In genomic region chr9:111516061-111516465, GRCh38 we compare ENCODE assay signal across 15 cellular contexts. TPM values are rescaled to one million over a fixed set of nuclear protein-coding genes. Genes with fewer than 3 reads are reported as not detected.
A peak's percentile ranks its signal among the peaks of the same experiment; 100 is the strongest.
DNase-seq lines count a peak whose midpoint lies in the region; ATAC-seq and TF ChIP-seq lines count a peak whose summit lies in the region.
"Had no signal": no experiment of that assay in that cellular context is flagged by ENCODE, and none has a peak within 500 bp of the region (broad histone marks: within the 10 kb centered on the region; RNA-seq: fewer than 3 reads in every experiment).

No MANE protein-coding gene starts in this region.

- no peak overlapping the region for H3K4me3 ChIP-seq in A673 (ENCODE audit: low read depth, low read length, poor library complexity, severe bottlenecking)
- no peak overlapping the region for H3K4me3 ChIP-seq in choroid plexus epithelial cell (ENCODE audit: low read depth, low read length)
- no peak overlapping the region for H3K4me3 ChIP-seq in tibial artery
- H3K4me3 ChIP-seq: SJSA1 had no signal

- CTCF ChIA-PET in A673 (lab: Charles Lee): no interaction called here

- no peak for TF ChIP-seq CTCF in A673 (conservative IDR thresholded peaks at IDR 0.05; ENCODE audit: low read depth, low read length)
- no peak for TF ChIP-seq CTCF in choroid plexus epithelial cell (conservative IDR thresholded peaks at IDR 0.05; ENCODE audit: low read depth, low read length)
- TF ChIP-seq CTCF in tibial artery (IDR thresholded peaks at IDR 0.05): no peak

- intact Hi-C loops in A673 (cut with micrococcal nuclease; ENCODE audit: unreplicated experiment): no loop called here
- intact Hi-C loops in tibial artery (cut with DNase I; ENCODE audit: low total_unique reads): no loop called here

- H3K9me3 ChIP-seq in A673 (ENCODE audit: low read depth, low read length, poor library complexity, severe bottlenecking): no peaks in the 10 kb centered on the region
- no peaks in the 10 kb centered on the region for H3K9me3 ChIP-seq in tibial artery
- H3K9me3 ChIP-seq: SJSA1 had no signal

- H3K4me1 ChIP-seq in A673 (ENCODE audit: insufficient read depth, low read length, poor library complexity, severe bottlenecking): no peaks in the 10 kb centered on the region
- H3K4me1 ChIP-seq in tibial artery: no peaks in the 10 kb centered on the region
- H3K4me1 ChIP-seq: SJSA1 had no signal

- POLR2A ChIA-PET in A673 (lab: Charles Lee; ENCODE audit: low non-redundant PET): no interaction called here

- peak; percentile 36 for DNase-seq in A673 (ENCODE audit: low spot score)
- peak; percentile 19 for DNase-seq in NCI-H69 (lab: John Stamatoyannopoulos, UW)
- DNase-seq in choroid plexus epithelial cell (ENCODE audit: low read depth): peak; percentile 37
- no peak for DNase-seq in tibial artery
- DNase-seq in NCI-H1105 treated with DMSO at 0.1 percent for 48 hours (lab: John Stamatoyannopoulos, UW): no peak
- no peak for DNase-seq in HCEC 1CT
- DNase-seq: activated T-cell treated with anti-CD3 and anti-CD28 coated beads for 4 hours, cortex of kidney, islet precursor cell, MV-4-11, NCI-H345, right cardiac atrium had no signal

- H3K27me3 ChIP-seq in A673 (replicated peaks; ENCODE audit: insufficient read depth, low read depth, low read length, poor library complexity) (no peaks in the 10 kb centered on the region), tibial artery (no peaks in the 10 kb centered on the region)
- H3K27me3 ChIP-seq: SJSA1 had no signal

- H3K27ac ChIP-seq in A673 (ENCODE audit: low read depth, low read length, poor library complexity, severe bottlenecking) (no peak overlapping the region), tibial artery (no peak overlapping the region)
- H3K27ac ChIP-seq: SJSA1 had no signal

- H3K36me3 ChIP-seq in A673 (ENCODE audit: insufficient read depth, low read length, poor library complexity, severe bottlenecking) (no peaks in the 10 kb centered on the region), tibial artery (no peaks in the 10 kb centered on the region)
- H3K36me3 ChIP-seq: SJSA1 had no signal

- ATAC-seq in GM21390 (IDR thresholded peaks at IDR 0.05; ENCODE audit: unreplicated experiment) (peak; percentile 65), HG02610 (IDR thresholded peaks at IDR 0.05; ENCODE audit: unreplicated experiment) (no peak)
- ATAC-seq: right cardiac atrium had no signal

- no TSS peak for BruUV-seq in A673 (replicated peaks; lab: Mats Ljungman, UMichigan)

RNA-seq across cellular contexts. Expression of gene ZNF483, which starts 8.9 kb away (rescaled TPM):
- 3.4 and 4.4 TPM in 2 replicates for total RNA-seq in A673 (2021)

RNA-seq across cellular contexts. Expression of gene ECPAS, which starts 31.9 kb away (rescaled TPM):
- 116 and 124 TPM in 2 replicates for total RNA-seq in A673 (2021)

Comparison
In these comparisons a context has a peak if more than half of its experiments do, and no peak if none do; other contexts are left out.
1. DNase-seq: peak in A673 (single experiment), NCI-H69 (single experiment) and choroid plexus epithelial cell (single experiment); none in tibial artery (0 of 2), NCI-H1105 treated with DMSO at 0.1 percent for 48 hours (single experiment) and HCEC 1CT (single experiment).